1 cellular context compared by ENCODE assay signal in genomic region chr22:24190566-24191208, GRCh38.
TF ChIP-seq lines count a peak whose summit lies in the region.

No MANE protein-coding gene starts in this region.

TF ChIP-seq in K562, 482 proteins besides CTCF, POLR2A, EP300 and RAD21:
- TF ChIP-seq U2AF2 (optimal IDR thresholded peaks at IDR 0.05; ENCODE audit: low read depth, low read length) = no peak
- no peak for TF ChIP-seq HBP1 (CRISPR knock-in tag; IDR thresholded peaks at IDR 0.05)
- TF ChIP-seq TCFL5 (CRISPR knock-in tag; conservative IDR thresholded peaks at IDR 0.05) = no peak
- no peak for TF ChIP-seq PHB2 (IDR thresholded peaks at IDR 0.05; ENCODE audit: low read depth)
- TF ChIP-seq ZNF764 (CRISPR knock-in tag; IDR thresholded peaks at IDR 0.05; ENCODE audit: low read depth) = no peak
- TF ChIP-seq ZBTB1 (CRISPR knock-in tag; IDR thresholded peaks at IDR 0.05; ENCODE audit: borderline replicate concordance, low read depth) = no peak
- TF ChIP-seq KLF10 (CRISPR knock-in tag; IDR thresholded peaks at IDR 0.05) = no peak
- no peak for TF ChIP-seq SMARCE1 (IDR thresholded peaks at IDR 0.05)
- TF ChIP-seq POLR2G (IDR thresholded peaks at IDR 0.05; ENCODE audit: low read depth, low read length) = no peak
- TF ChIP-seq ZNF280A (IDR thresholded peaks at IDR 0.05; ENCODE audit: low read depth, partially characterized antibody) = no peak
- TF ChIP-seq ATF4 (CRISPR knock-in tag; IDR thresholded peaks at IDR 0.05) = no peak
- TF ChIP-seq ZC3H4 (CRISPR knock-in tag; IDR thresholded peaks at IDR 0.05; ENCODE audit: borderline replicate concordance) = no peak
- TF ChIP-seq KLF6 (CRISPR knock-in tag; IDR thresholded peaks at IDR 0.05; ENCODE audit: borderline replicate concordance) = no peak
- TF ChIP-seq ZNF165 (CRISPR knock-in tag; IDR thresholded peaks at IDR 0.05; ENCODE audit: borderline replicate concordance) = no peak
- no peak for TF ChIP-seq NCOA2 (IDR thresholded peaks at IDR 0.05; ENCODE audit: partially characterized antibody in 2 of 2)
